15 cellular contexts compared by ENCODE assay signal in genomic region chr12:131007031-131007793, GRCh38. TPM values are rescaled to one million over a fixed set of nuclear protein-coding genes. Genes with fewer than 3 reads are reported as not detected.
A peak's percentile ranks its signal among the peaks of the same experiment; 100 is the strongest.
DNase-seq lines count a peak whose midpoint lies in the region; ATAC-seq and TF ChIP-seq lines count a peak whose summit lies in the region.
"Had no signal": no experiment of that assay in that cellular context is flagged by ENCODE, and none has a peak within 500 bp of the region (broad histone marks: within the 10 kb centered on the region; RNA-seq: fewer than 3 reads in every experiment).

No MANE protein-coding gene starts in this region.

- H2BK5ac ChIP-seq in mesenchymal stem cell (ENCODE audit: low read depth, low read length, poor library complexity, severe bottlenecking) = no peak overlapping the region

- H2BK120ac ChIP-seq in mesenchymal stem cell (ENCODE audit: low read depth, low read length) = no peak overlapping the region

- H3K27me3 ChIP-seq in mesenchymal stem cell (ENCODE audit: control insufficient read depth in 1 of 2, insufficient read depth in 1 of 2, low read length in 2 of 2) (peaks cover 0 to 4% of the 10 kb centered on the region in 2 experiments), skeletal muscle tissue (ENCODE audit: control insufficient read depth in 3 of 3, insufficient read depth in 3 of 3, low read length in 3 of 3) (peaks cover 0 to 8% (median 0%) of the 10 kb centered on the region in 3 donors), A673 (replicated peaks; ENCODE audit: insufficient read depth, low read depth, low read length, poor library complexity) (peaks cover 7% of the 10 kb centered on the region), HAP-1 (ENCODE audit: low read depth) (0 out of 2 replicates have a peak, but pooled peaks cover 4% of the 10 kb centered on the region)

- no peak overlapping the region for H2BK15ac ChIP-seq in mesenchymal stem cell (ENCODE audit: low read depth, poor library complexity, severe bottlenecking)

- DNase-seq in NCI-H1092 (lab: John Stamatoyannopoulos, UW) (peak; percentile 41), globus pallidus (ENCODE audit: low spot score) (peak; percentile 45), mesenchymal stem cell (no peak), dermis blood vessel endothelial cell (no peak), A673 (ENCODE audit: low spot score) (no peak), HAP-1 (ENCODE audit: low spot score in 2 of 2) (no peak)
- DNase-seq: activated CD8-positive, alpha-beta T cell treated with anti-CD3 and anti-CD28 coated beads, Interleukin-2, amount 10 ng/mL, durations not matched to agents 7 days and 5 days; DND-41; MM.1S; naive B cell had no signal

- H3K36me3 ChIP-seq in mesenchymal stem cell (ENCODE audit: control insufficient read depth in 1 of 2, insufficient read depth in 2 of 2, low read depth in 1 of 2, low read length in 2 of 2) (no peaks in the 10 kb centered on the region), skeletal muscle tissue (ENCODE audit: control insufficient read depth in 3 of 3, insufficient read depth in 3 of 3, low read length in 3 of 3) (peaks cover 0 to 3% (median 0%) of the 10 kb centered on the region in 3 donors), A673 (ENCODE audit: insufficient read depth, low read length, poor library complexity, severe bottlenecking) (no peaks in the 10 kb centered on the region), HAP-1 (replicated peaks) (no peaks in the 10 kb centered on the region)

- H3K9ac ChIP-seq in mesenchymal stem cell (ENCODE audit: low read length) (peak overlapping the region; percentile 20), skeletal muscle tissue (ENCODE audit: low read depth in 1 of 3, low read length in 3 of 3) (peak overlapping the region in 1 of 3 donors; percentile 57)

- POLR2A ChIA-PET in A673 (lab: Charles Lee; ENCODE audit: low non-redundant PET) = no interaction called here

- H2AK5ac ChIP-seq in mesenchymal stem cell (ENCODE audit: low read length, severe bottlenecking) = no peak overlapping the region

- H2AFZ ChIP-seq in mesenchymal stem cell (ENCODE audit: low read depth, low read length) = no peak overlapping the region

- no peak overlapping the region for H3K4me3 ChIP-seq in mesenchymal stem cell (ENCODE audit: insufficient read depth in 1 of 2, low read depth in 1 of 2, low read length in 2 of 2)
- H3K4me3 ChIP-seq in skeletal muscle tissue (ENCODE audit: low read length in 3 of 3) = peak overlapping the region in 2 of 3 donors; percentile 28 to 41
- no peak overlapping the region for H3K4me3 ChIP-seq in A673 (ENCODE audit: low read depth, low read length, poor library complexity, severe bottlenecking)
- no peak overlapping the region for H3K4me3 ChIP-seq in HAP-1
- H3K4me3 ChIP-seq: BLaER1 treated with 17β-estradiol and CSF1 and Interleukin-3, amounts not matched to agents 10 nM and 100 nM; dorsolateral prefrontal cortex had no signal

- intact Hi-C loops in A673 (cut with micrococcal nuclease; ENCODE audit: unreplicated experiment) = no loop called here

- BruUV-seq in A673 (replicated peaks; lab: Mats Ljungman, UMichigan) = no TSS peak

- H2BK12ac ChIP-seq in mesenchymal stem cell (ENCODE audit: low read length in 2 of 2) = no peak overlapping the region

- H3K23ac ChIP-seq in mesenchymal stem cell (ENCODE audit: low read length in 2 of 2) = no peak overlapping the region

- no peak for TF ChIP-seq CTCF in A673 (conservative IDR thresholded peaks at IDR 0.05; ENCODE audit: low read depth, low read length)

- 56% methylated on average over 22 of the region's 22 CpGs for WGBS in mesenchymal stem cell

- H3K4me1 ChIP-seq in mesenchymal stem cell (ENCODE audit: control insufficient read depth, insufficient read depth, low read depth, low read length) = no peaks in the 10 kb centered on the region
- H3K4me1 ChIP-seq in skeletal muscle tissue (ENCODE audit: control insufficient read depth in 3 of 3, insufficient read depth in 3 of 3, low read length in 3 of 3) = peaks cover 18 to 55% (median 36%) of the 10 kb centered on the region in 3 donors
- H3K4me1 ChIP-seq in A673 (ENCODE audit: insufficient read depth, low read length, poor library complexity, severe bottlenecking) = no peaks in the 10 kb centered on the region
- no peaks in the 10 kb centered on the region for H3K4me1 ChIP-seq in HAP-1

- in situ Hi-C loops in HAP-1 (cut with MboI; ENCODE audit: low sequenced_read_pairs) = no loop called here

- ATAC-seq in GM18907 (IDR thresholded peaks at IDR 0.05; ENCODE audit: unreplicated experiment) = no peak
- ATAC-seq: activated CD8-positive, alpha-beta T cell treated with anti-CD3 and anti-CD28 coated beads, Interleukin-2, amount 10 ng/mL, durations not matched to agents 7 days and 5 days had no signal

- CTCF ChIA-PET in A673 (lab: Charles Lee) = no interaction called here

- no peak overlapping the region for H3K4ac ChIP-seq in mesenchymal stem cell (ENCODE audit: low read depth in 1 of 2, low read length in 2 of 2)

- H3K9me3 ChIP-seq in mesenchymal stem cell (ENCODE audit: control insufficient read depth, low read length) = no peaks in the 10 kb centered on the region
- H3K9me3 ChIP-seq in skeletal muscle tissue (ENCODE audit: control insufficient read depth in 3 of 3, low read length in 3 of 3) = no peaks in the 10 kb centered on the region
- no peaks in the 10 kb centered on the region for H3K9me3 ChIP-seq in A673 (ENCODE audit: low read depth, low read length, poor library complexity, severe bottlenecking)
- H3K9me3 ChIP-seq in HAP-1 = no peaks in the 10 kb centered on the region
- H3K9me3 ChIP-seq: BLaER1 treated with 17β-estradiol and CSF1 and Interleukin-3, amounts not matched to agents 10 nM and 100 nM had no signal

- no peak overlapping the region for H3K4me2 ChIP-seq in mesenchymal stem cell (ENCODE audit: low read length, poor library complexity, severe bottlenecking)

- no peak overlapping the region for H3K18ac ChIP-seq in mesenchymal stem cell (ENCODE audit: low read depth in 1 of 2, low read length in 2 of 2)

- no peaks in the 10 kb centered on the region for H3K79me1 ChIP-seq in mesenchymal stem cell (replicated peaks; ENCODE audit: low read length, poor library complexity, severe bottlenecking)

- H3K27ac ChIP-seq in mesenchymal stem cell (ENCODE audit: low read length, poor library complexity, severe bottlenecking) (no peak overlapping the region), skeletal muscle tissue (ENCODE audit: low read depth, low read length) (peak overlapping the region; percentile 33), A673 (ENCODE audit: low read depth, low read length, poor library complexity, severe bottlenecking) (no peak overlapping the region)
- H3K27ac ChIP-seq: BLaER1 treated with 17β-estradiol and CSF1 and Interleukin-3, amounts not matched to agents 10 nM and 100 nM; dorsolateral prefrontal cortex had no signal

- no peak overlapping the region for H3K14ac ChIP-seq in mesenchymal stem cell (ENCODE audit: low read length in 2 of 2)

- no peak overlapping the region for H4K8ac ChIP-seq in mesenchymal stem cell (ENCODE audit: low read length)

- H4K91ac ChIP-seq in mesenchymal stem cell (ENCODE audit: low read length) = no peak overlapping the region

RNA-seq across cellular contexts. Expression of gene ADGRD1, which starts 53.5 kb away (rescaled TPM):
- polyA plus RNA-seq in mesenchymal stem cell (2013, experiment 1 of 2) = 0.57 TPM
- 0.89 TPM for polyA plus RNA-seq in mesenchymal stem cell (2013, experiment 2 of 2)
- total RNA-seq in skeletal muscle tissue (7.8 TPM), dermis blood vessel endothelial cell (0.17 and 0.33 TPM in 2 replicates), A673 (2021) (not detected in 2 replicates)
- total RNA-seq: activated CD8-positive, alpha-beta T cell treated with anti-CD3 and anti-CD28 coated beads, Interleukin-2, amount 10 ng/mL, durations not matched to agents 7 days and 5 days; HT1080 had no signal

Comparison
In these comparisons a context has a peak if more than half of its experiments do, and no peak if none do; other contexts are left out.
1. DNase-seq: peak in NCI-H1092 (single experiment) and globus pallidus (single experiment); none in mesenchymal stem cell (single experiment), dermis blood vessel endothelial cell (single experiment), A673 (single experiment) and HAP-1 (0 of 2).
2. H3K4me3 ChIP-seq: peak in skeletal muscle tissue (2 of 3); none in mesenchymal stem cell (0 of 2), A673 (single experiment) and HAP-1 (single experiment).